ENCODE assay signal across 19 cellular contexts in genomic region chr9:89892053-89892419, GRCh38.
DNase-seq lines count a peak whose midpoint lies in the region; ATAC-seq and TF ChIP-seq lines count a peak whose summit lies in the region.
"Had no signal": no experiment of that assay in that cellular context is flagged by ENCODE, and none has a peak within 500 bp of the region (broad histone marks: within the 10 kb centered on the region; RNA-seq: fewer than 3 reads in every experiment).

No MANE protein-coding gene starts in this region.

- intact Hi-C loops in adrenal gland (cut with DNase I): no loop called here
- intact Hi-C loops in heart right ventricle (cut with DNase I): no loop called here
- intact Hi-C loops in mucosa of descending colon (cut with DNase I, micrococcal nuclease): no loop called here

- H3K36me3 Mint-ChIP-seq in activated naive CD4-positive, alpha-beta T cell treated with anti-CD3 and anti-CD28 coated beads, Interleukin-2, amount 10 ng/mL, durations not matched to agents 7 days and 5 days: no peaks in the 10 kb centered on the region
- H3K36me3 Mint-ChIP-seq: activated naive CD8-positive, alpha-beta T cell treated with anti-CD3 and anti-CD28 coated beads, Interleukin-2, amount 10 ng/mL, durations not matched to agents 7 days and 5 days had no signal

- H3K4me3 ChIP-seq in adrenal gland (no peak overlapping the region), heart right ventricle (no peak overlapping the region), mucosa of descending colon (no peak overlapping the region), subcutaneous abdominal adipose tissue (ENCODE audit: low read depth in 1 of 5, low read length in 5 of 5) (peak overlapping the region in 1 of 5 donors; percentile 23)
- H3K4me3 ChIP-seq: dorsolateral prefrontal cortex, ovary, SJCRH30, smooth muscle cell had no signal

- no peaks in the 10 kb centered on the region for H3K27me3 ChIP-seq in adrenal gland
- H3K27me3 ChIP-seq in heart right ventricle: no peaks in the 10 kb centered on the region
- H3K27me3 ChIP-seq in subcutaneous abdominal adipose tissue (ENCODE audit: control insufficient read depth in 5 of 5, insufficient read depth in 4 of 5, low read length in 5 of 5): no peaks in the 10 kb centered on the region
- H3K27me3 ChIP-seq: dorsolateral prefrontal cortex, ovary, SJCRH30 had no signal

- H3K9me3 ChIP-seq in adrenal gland (replicated peaks in 1 of 3) (no peaks in the 10 kb centered on the region), heart right ventricle (no peaks in the 10 kb centered on the region), mucosa of descending colon (no peaks in the 10 kb centered on the region), subcutaneous abdominal adipose tissue (ENCODE audit: control insufficient read depth in 5 of 5, low read length in 5 of 5) (no peaks in the 10 kb centered on the region)
- H3K9me3 ChIP-seq: ovary, SJCRH30 had no signal

- H3K4me1 ChIP-seq in adrenal gland (replicated peaks in 1 of 2) (peaks cover 12 to 16% of the 10 kb centered on the region in 2 donors), heart right ventricle (peaks cover 4 to 32% (median 17%) of the 10 kb centered on the region in 9 donors), mucosa of descending colon (ENCODE audit: low read depth) (peaks cover 2% of the 10 kb centered on the region), subcutaneous abdominal adipose tissue (ENCODE audit: control insufficient read depth in 5 of 5, insufficient read depth in 5 of 5, low read length in 5 of 5) (peaks cover 3 to 19% (median 17%) of the 10 kb centered on the region in 5 donors)

- DNase-seq in adrenal gland (peak in 3 of 7 donors; percentile 48 to 66 (median 56)), heart right ventricle (no peak), mucosa of descending colon (no peak), NCI-H2107 treated with DMSO at 0.1 percent for 48 hours (lab: John Stamatoyannopoulos, UW; ENCODE audit: unreplicated experiment) (no peak), GM19238 (ENCODE audit: insufficient read length, low spot score) (no peak), DMS79 treated with DMSO at 0.1 percent for 48 hours (lab: John Stamatoyannopoulos, UW) (no peak)
- no peak for DNase-seq in activated naive CD4-positive, alpha-beta T cell treated with anti-CD3 and anti-CD28 coated beads, Interleukin-2, amount 10 ng/mL, durations not matched to agents 7 days and 5 days
- DNase-seq: activated CD8-positive, alpha-beta T cell treated with anti-CD3 and anti-CD28 coated beads for 36 hours; activated naive CD8-positive, alpha-beta T cell treated with anti-CD3 and anti-CD28 coated beads, Interleukin-2, amount 10 ng/mL, durations not matched to agents 7 days and 5 days; activated T-cell treated with anti-CD3 and anti-CD28 coated beads, Interleukin-2, amount 50 U/mL, for 72 hours; NCI-H526 treated with DMSO at 0.1 percent for 48 hours; SJCRH30; stimulated activated CD8-positive, alpha-beta memory T cell treated with anti-CD3 and anti-CD28 coated beads, Interleukin-4, amount 100 ng/mL, for 48 hours; T-helper 17 cell; WERI-Rb-1 had no signal

- H3K27ac ChIP-seq in adrenal gland: peak overlapping the region in 4 of 5 donors; percentile 64 to 78 (median 70)
- peak overlapping the region; percentile 1 to 84 (median 68) for H3K27ac ChIP-seq in heart right ventricle
- peak overlapping the region; percentile 54 for H3K27ac ChIP-seq in subcutaneous abdominal adipose tissue (ENCODE audit: low read depth, low read length)
- H3K27ac ChIP-seq: SJCRH30, WERI-Rb-1 had no signal

- ATAC-seq in heart right ventricle (peak; percentile 65 to 89 (median 80)), mucosa of descending colon (peak; percentile 31)
- ATAC-seq: activated CD8-positive, alpha-beta T cell treated with anti-CD3 and anti-CD28 coated beads for 36 hours; T-helper 17 cell had no signal

- H3K27ac Mint-ChIP-seq in activated naive CD4-positive, alpha-beta T cell treated with anti-CD3 and anti-CD28 coated beads, Interleukin-2, amount 10 ng/mL, durations not matched to agents 7 days and 5 days: no peak overlapping the region
- H3K27ac Mint-ChIP-seq: activated CD8-positive, alpha-beta T cell treated with anti-CD3 and anti-CD28 coated beads for 36 hours; activated naive CD8-positive, alpha-beta T cell treated with anti-CD3 and anti-CD28 coated beads, Interleukin-2, amount 10 ng/mL, durations not matched to agents 7 days and 5 days; activated T-cell treated with anti-CD3 and anti-CD28 coated beads, Interleukin-2, amount 50 U/mL, for 72 hours; T-helper 17 cell had no signal

- TF ChIP-seq POLR2A in adrenal gland (IDR thresholded peaks at IDR 0.05): no peak

- WGBS in adrenal gland, 4 donors: 36 to 41% (median 38%) methylated on average over 3 of the region's 3 CpGs
- WGBS in heart right ventricle, 2 donors: 30 to 36% methylated on average over 3 of the region's 3 CpGs

- no peaks in the 10 kb centered on the region for H3K4me1 Mint-ChIP-seq in activated naive CD4-positive, alpha-beta T cell treated with anti-CD3 and anti-CD28 coated beads, Interleukin-2, amount 10 ng/mL, durations not matched to agents 7 days and 5 days
- H3K4me1 Mint-ChIP-seq: activated naive CD8-positive, alpha-beta T cell treated with anti-CD3 and anti-CD28 coated beads, Interleukin-2, amount 10 ng/mL, durations not matched to agents 7 days and 5 days had no signal

- peak overlapping the region in 2 of 5 donors; percentile 17 to 41 for H3K9ac ChIP-seq in subcutaneous abdominal adipose tissue (ENCODE audit: low read length in 5 of 5)

- H3K36me3 ChIP-seq in adrenal gland (replicated peaks in 1 of 2): no peaks in the 10 kb centered on the region
- H3K36me3 ChIP-seq in heart right ventricle: no peaks in the 10 kb centered on the region
- no peaks in the 10 kb centered on the region for H3K36me3 ChIP-seq in mucosa of descending colon (ENCODE audit: low read depth)
- H3K36me3 ChIP-seq in subcutaneous abdominal adipose tissue (ENCODE audit: control insufficient read depth in 5 of 5, insufficient read depth in 5 of 5, low read length in 5 of 5): no peaks in the 10 kb centered on the region
- H3K36me3 ChIP-seq: ovary, SJCRH30, WERI-Rb-1 had no signal

- no peak overlapping the region for H3K4me3 Mint-ChIP-seq in activated naive CD4-positive, alpha-beta T cell treated with anti-CD3 and anti-CD28 coated beads, Interleukin-2, amount 10 ng/mL, durations not matched to agents 7 days and 5 days
- H3K4me3 Mint-ChIP-seq: activated CD8-positive, alpha-beta T cell treated with anti-CD3 and anti-CD28 coated beads for 36 hours; activated naive CD8-positive, alpha-beta T cell treated with anti-CD3 and anti-CD28 coated beads, Interleukin-2, amount 10 ng/mL, durations not matched to agents 7 days and 5 days; activated T-cell treated with anti-CD3 and anti-CD28 coated beads, Interleukin-2, amount 50 U/mL, for 72 hours; T-helper 17 cell had no signal

- CTCF ChIA-PET in activated naive CD4-positive, alpha-beta T cell treated with anti-CD3 and anti-CD28 coated beads, Interleukin-2, amount 10 ng/mL, durations not matched to agents 7 days and 5 days (lab: Charles Lee): no interaction called here

- no peaks in the 10 kb centered on the region for H3K9me3 Mint-ChIP-seq in activated naive CD4-positive, alpha-beta T cell treated with anti-CD3 and anti-CD28 coated beads, Interleukin-2, amount 10 ng/mL, durations not matched to agents 7 days and 5 days
- H3K9me3 Mint-ChIP-seq: activated CD8-positive, alpha-beta T cell treated with anti-CD3 and anti-CD28 coated beads for 36 hours; activated naive CD8-positive, alpha-beta T cell treated with anti-CD3 and anti-CD28 coated beads, Interleukin-2, amount 10 ng/mL, durations not matched to agents 7 days and 5 days; activated T-cell treated with anti-CD3 and anti-CD28 coated beads, Interleukin-2, amount 50 U/mL, for 72 hours had no signal

- peaks cover 22% of the 10 kb centered on the region for H3K27me3 Mint-ChIP-seq in activated naive CD4-positive, alpha-beta T cell treated with anti-CD3 and anti-CD28 coated beads, Interleukin-2, amount 10 ng/mL, durations not matched to agents 7 days and 5 days

- TF ChIP-seq CTCF in adrenal gland (IDR thresholded peaks at IDR 0.05): no peak
- no peak for TF ChIP-seq CTCF in heart right ventricle (IDR thresholded peaks at IDR 0.05)
- no peak for TF ChIP-seq CTCF in mucosa of descending colon (IDR thresholded peaks at IDR 0.05)
